8 cellular contexts compared by ENCODE assay signal in genomic region chr5:150001660-150002493, GRCh38. TPM values are rescaled to one million over a fixed set of nuclear protein-coding genes. Genes with fewer than 3 reads are reported as not detected.
DNase-seq lines count a peak whose midpoint lies in the region; TF ChIP-seq lines count a peak whose summit lies in the region.

No MANE protein-coding gene starts in this region.

- peak overlapping the region; percentile 80 to 94 for H3K4me3 ChIP-seq in vagina

- DNase-seq in DMS114 treated with DMSO at 0.1 percent for 48 hours (lab: John Stamatoyannopoulos, UW; ENCODE audit: unreplicated experiment): peak; percentile 67
- peak; percentile 83 for DNase-seq in GM20000 (ENCODE audit: low spot score)
- peak; percentile 74 for DNase-seq in HPDE6-E6E7 (ENCODE audit: extremely low spot score)
- peak; percentile 57 to 60 for DNase-seq in SHP77 (lab: John Stamatoyannopoulos, UW)
- peak; percentile 83 for DNase-seq in activated effector memory CD4-positive, alpha-beta T cell treated with anti-CD3 and anti-CD28 coated beads, Interleukin-2, amount 50 U/mL, for 16 hours
- DNase-seq in globus pallidus (ENCODE audit: low spot score): peak; percentile 52
- DNase-seq in pons (ENCODE audit: low spot score): peak; percentile 63
- DNase-seq in vagina (ENCODE audit: extremely low spot score in 2 of 2): no peak

- peak; percentile 12 for TF ChIP-seq CTCF in GM20000 (IDR thresholded peaks at IDR 0.05; ENCODE audit: extremely low read depth, missing control alignments)
- TF ChIP-seq CTCF in vagina (IDR thresholded peaks at IDR 0.05): peak in 2 of 3 experiments; percentile 22 to 34

- no peak for TF ChIP-seq POLR2A in vagina (IDR thresholded peaks at IDR 0.05)

- H3K27me3 ChIP-seq in vagina: no peaks in the 10 kb centered on the region

- peaks cover 43% of the 10 kb centered on the region for H3K4me1 ChIP-seq in vagina

- H3K36me3 ChIP-seq in vagina: peaks cover 0 to 12% of the 10 kb centered on the region in 2 donors

- intact Hi-C loops in vagina (cut with DNase I): no loop called here

- peak overlapping the region; percentile 87 for H3K27ac ChIP-seq in vagina

- H3K9me3 ChIP-seq in vagina: no peaks in the 10 kb centered on the region

RNA-seq across cellular contexts. Expression of gene HMGXB3, which starts 1.3 kb away (rescaled TPM):
- 38.3 TPM for total RNA-seq in vagina

RNA-seq across cellular contexts. Expression of gene TIGD6, which starts 1.4 kb away (rescaled TPM):
- 4.7 TPM for total RNA-seq in vagina

RNA-seq across cellular contexts. Expression of gene SLC26A2, which starts 41.3 kb away (rescaled TPM):
- total RNA-seq in vagina: 13.3 TPM

RNA-seq across cellular contexts. Expression of gene PDE6A, which starts 57.3 kb away (rescaled TPM):
- total RNA-seq in vagina: 0.25 TPM

Comparison
In these comparisons a context has a peak if more than half of its experiments do, and no peak if none do; other contexts are left out.
1. DNase-seq: peak in DMS114 treated with DMSO at 0.1 percent for 48 hours (single experiment), GM20000 (single experiment), HPDE6-E6E7 (single experiment), SHP77 (2 of 2), activated effector memory CD4-positive, alpha-beta T cell treated with anti-CD3 and anti-CD28 coated beads, Interleukin-2, amount 50 U/mL, for 16 hours (single experiment), globus pallidus (single experiment) and pons (single experiment); none in vagina (0 of 2).